Comparison of ENCODE assay signal across 8 cellular contexts in genomic region chr16:70800798-70801480, GRCh38. TPM values are rescaled to one million over a fixed set of nuclear protein-coding genes. Genes with fewer than 3 reads are reported as not detected.
DNase-seq lines count a peak whose midpoint lies in the region; ATAC-seq and TF ChIP-seq lines count a peak whose summit lies in the region.

Gene VAC14 (minus strand): TSS chr16:70801158. CDS start chr16:70800900, 258 bp downstream.

- no peak within 1 kb of the TSS for H2BK15ac ChIP-seq in IMR-90 (ENCODE audit: low read depth, low read length)

- H2BK120ac ChIP-seq in IMR-90 (ENCODE audit: low read depth, low read length) = peak within 1 kb of the TSS; percentile 20; the same call in 1 of the 2 replicates

- H3K4me3 ChIP-seq in IMR-90 (ENCODE audit: insufficient read depth, low read depth, low read length) (peak within 1 kb of the TSS; percentile 85), OCI-LY7 (ENCODE audit: low read depth, low read length, poor library complexity, severe bottlenecking) (peak within 1 kb of the TSS; percentile 85), epithelial cell of esophagus (ENCODE audit: low read length) (peak within 1 kb of the TSS; percentile 90), mononuclear cell (ENCODE audit: low read length) (peak within 1 kb of the TSS; percentile 81)

- peak within 1 kb of the TSS; percentile 94 for H2AK9ac ChIP-seq in IMR-90 (replicated peaks; ENCODE audit: low read depth, low read length, poor library complexity)

- H3K36me3 ChIP-seq in IMR-90 (ENCODE audit: control insufficient read depth, insufficient read depth, low read length) (no peaks in the 10 kb centered on the region), OCI-LY7 (ENCODE audit: insufficient read depth, low read length) (peaks cover 9% of the 10 kb centered on the region)

- H2BK20ac ChIP-seq in IMR-90 (ENCODE audit: low read depth, low read length) = no peak within 1 kb of the TSS

- H3K9ac ChIP-seq in IMR-90 (ENCODE audit: low read depth, low read length) = peak within 1 kb of the TSS; percentile 66

- peak within 1 kb of the TSS; percentile 66 for H3K14ac ChIP-seq in IMR-90 (replicated peaks; ENCODE audit: low read depth, low read length)

- POLR2A ChIA-PET in IMR-90 (lab: Charles Lee; ENCODE audit: unreplicated experiment) (no interaction called here), OCI-LY7 (lab: Charles Lee) (interaction anchor here (0.5 to 1.8 kb wide), 5 partner anchors 9 to 1863 kb away, joined by 3 to 5 read pairs (median 3); no protein-coding TSS in a partner anchor)

- H4K20me1 ChIP-seq in IMR-90 (ENCODE audit: insufficient read depth, low read length) (no peaks in the 10 kb centered on the region), OCI-LY7 (ENCODE audit: insufficient read depth, low read length) (0 out of 2 replicates have a peak, but pooled peaks cover 2% of the 10 kb centered on the region)

- TF ChIP-seq RAD21 in IMR-90 (IDR thresholded peaks at IDR 0.05; ENCODE audit: low read length) = no peak

- dilution Hi-C loops in IMR-90 (cut with HindIII; ENCODE audit: low sequenced_read_pairs, unreplicated experiment) = no loop called here

- peaks cover 11% of the 10 kb centered on the region for H3K4me1 ChIP-seq in IMR-90 (ENCODE audit: control insufficient read depth, insufficient read depth, low read length)
- H3K4me1 ChIP-seq in OCI-LY7 (ENCODE audit: insufficient read depth, low read length, poor library complexity, severe bottlenecking) = peaks cover 27% of the 10 kb centered on the region
- H3K4me1 ChIP-seq in mononuclear cell (ENCODE audit: insufficient read depth, low read length) = peaks cover 40% of the 10 kb centered on the region

- peak; percentile 97 for DNase-seq in DMS 273 (lab: John Stamatoyannopoulos, UW; ENCODE audit: unreplicated experiment)
- peak; percentile 79 for DNase-seq in IMR-90
- DNase-seq in OCI-LY7 (ENCODE audit: low spot score) = peak; percentile 94
- peak; percentile 97 for DNase-seq in activated T-cell treated with anti-CD3 and anti-CD28 coated beads for 1 hour (ENCODE audit: low read depth)
- DNase-seq in epithelial cell of esophagus (ENCODE audit: low read depth) = peak; percentile 96
- peak; percentile 94 to 96 for DNase-seq in stimulated activated CD8-positive, alpha-beta memory T cell treated with anti-CD3 and anti-CD28 coated beads, Interleukin-4, amount 100 ng/mL, for 1 hour (ENCODE audit: low read depth in 2 of 2, low spot score in 1 of 2)

- peak within 1 kb of the TSS; percentile 29; the same call in 1 of the 2 replicates for H4K91ac ChIP-seq in IMR-90 (ENCODE audit: insufficient read depth, low read depth, low read length)

- H4K8ac ChIP-seq in IMR-90 (ENCODE audit: low read depth in 2 of 2, low read length in 2 of 2) = peak within 1 kb of the TSS; percentile 73 to 88

- H3K27me3 ChIP-seq in IMR-90 (ENCODE audit: control insufficient read depth, insufficient read depth, low read length) = no peaks in the 10 kb centered on the region
- peaks cover 3% of the 10 kb centered on the region for H3K27me3 ChIP-seq in mononuclear cell (ENCODE audit: insufficient read depth, low read length)

- ATAC-seq in GM21528 (IDR thresholded peaks at IDR 0.05; ENCODE audit: low FRiP score, unreplicated experiment) (peak; percentile 96), IMR-90 (ENCODE audit: low read depth) (peak; percentile 92)

- peaks cover 21 to 44% of the 10 kb centered on the region in 2 experiments for H3K79me1 ChIP-seq in IMR-90 (ENCODE audit: low read depth in 1 of 2, low read length in 2 of 2)

- H3K4me2 ChIP-seq in IMR-90 (ENCODE audit: low read depth, low read length) (peak within 1 kb of the TSS; percentile 95), OCI-LY7 (ENCODE audit: low read length) (peak within 1 kb of the TSS; percentile 97)

- 2% methylated on average over 26 of the region's 63 CpGs; no CpG with 5 or more reads in 1 of the 2 experiments for WGBS in IMR-90 (ENCODE audit: extremely low coverage in 2 of 2, insufficient read length in 1 of 2), 2 experiments

- H3K79me2 ChIP-seq in OCI-LY7 (ENCODE audit: insufficient read depth, low read depth, low read length) = peaks cover 37% of the 10 kb centered on the region

- H2AFZ ChIP-seq in IMR-90 (replicated peaks; ENCODE audit: low read length, poor library complexity) = peak within 1 kb of the TSS; percentile 96
- peak within 1 kb of the TSS; percentile 95 for H2AFZ ChIP-seq in OCI-LY7 (ENCODE audit: low read length)

- H4K5ac ChIP-seq in IMR-90 (ENCODE audit: low read depth, low read length) = peak within 1 kb of the TSS; percentile 65

- peaks cover 10% of the 10 kb centered on the region for H3K9me1 ChIP-seq in IMR-90 (ENCODE audit: insufficient read depth, low read length)

- TF ChIP-seq CTCF in IMR-90 (conservative IDR thresholded peaks at IDR 0.05; ENCODE audit: low read depth, low read length) (no peak), OCI-LY7 (conservative IDR thresholded peaks at IDR 0.05; ENCODE audit: low read length) (no peak), epithelial cell of esophagus (IDR thresholded peaks at IDR 0.05; ENCODE audit: insufficient read depth, low read depth, low read length, missing control alignments) (no peak)

- no peaks in the 10 kb centered on the region for H3K9me2 ChIP-seq in OCI-LY7 (ENCODE audit: insufficient read depth, low read length)

- peaks cover 5% of the 10 kb centered on the region; the same call in 1 of the 2 replicates for H3K9me3 ChIP-seq in IMR-90 (ENCODE audit: control insufficient read depth, insufficient read depth, low read length)
- H3K9me3 ChIP-seq in OCI-LY7 (ENCODE audit: low read length) = no peaks in the 10 kb centered on the region
- H3K9me3 ChIP-seq in mononuclear cell (ENCODE audit: low read depth, low read length) = no peaks in the 10 kb centered on the region

- H3K56ac ChIP-seq in IMR-90 (ENCODE audit: extremely low read depth, insufficient read depth, low read length) = no peak within 1 kb of the TSS

- intact Hi-C loops in IMR-90 (cut with micrococcal nuclease) (loop anchor here (5.0 kb wide), 1 partner anchor 556 kb away; the partner anchor contains the start of gene CALB2), OCI-LY7 (cut with micrococcal nuclease; ENCODE audit: unreplicated experiment) (no loop called here)

- H2AK5ac ChIP-seq in IMR-90 (ENCODE audit: low read depth, low read length) = peak within 1 kb of the TSS; percentile 70

- CTCF ChIA-PET in IMR-90 (lab: Yijun Ruan, JAX) = no interaction called here
- CTCF ChIA-PET in OCI-LY7 (lab: Charles Lee; ENCODE audit: unreplicated experiment) = no interaction called here

- TF ChIP-seq POLR2A in IMR-90 (IDR thresholded peaks at IDR 0.05; ENCODE audit: low read depth, low read length) = peak; percentile 79

- no TSS peak for BruUV-seq in IMR-90 (replicated peaks; lab: Mats Ljungman, UMichigan)
- no TSS peak for BruUV-seq in OCI-LY7 (replicated peaks; lab: Mats Ljungman, UMichigan)

- in situ Hi-C loops in IMR-90 (cut with MboI; ENCODE audit: low sequenced_read_pairs) = no loop called here

- H3K18ac ChIP-seq in IMR-90 (ENCODE audit: low read depth, low read length) = no peak within 1 kb of the TSS

- peak within 1 kb of the TSS; percentile 82 for H3K4ac ChIP-seq in IMR-90 (ENCODE audit: low read depth, low read length)

- H3K27ac ChIP-seq in IMR-90 (ENCODE audit: insufficient read depth, low read length) (peak within 1 kb of the TSS; percentile 10), OCI-LY7 (ENCODE audit: low read depth, low read length, poor library complexity, severe bottlenecking) (peak within 1 kb of the TSS; percentile 38)

- H2BK5ac ChIP-seq in IMR-90 (ENCODE audit: low read depth, low read length, poor library complexity, severe bottlenecking) = no peak within 1 kb of the TSS

- H3K23ac ChIP-seq in IMR-90 (ENCODE audit: low read depth, low read length) = peak within 1 kb of the TSS; percentile 51; the same call in 1 of the 2 replicates

TF ChIP-seq in IMR-90, 13 proteins besides CTCF, POLR2A, EP300 and RAD21:
- peak; percentile 95 for TF ChIP-seq BHLHE40 (IDR thresholded peaks at IDR 0.05; ENCODE audit: low read depth, low read length)
- TF ChIP-seq CHD1 (IDR thresholded peaks at IDR 0.05; ENCODE audit: low read depth, low read length) = 0 out of 2 replicates have a peak, but pooled peaks have one; percentile 38
- TF ChIP-seq USF2 (IDR thresholded peaks at IDR 0.05; ENCODE audit: low read depth, low read length) = peak; percentile 93
- TF ChIP-seq MAZ (IDR thresholded peaks at IDR 0.05; ENCODE audit: borderline replicate concordance, low read depth, low read length) = peak; percentile 52; the same call in 1 of the 2 replicates
- TF ChIP-seq CEBPB (IDR thresholded peaks at IDR 0.05; ENCODE audit: low read depth, low read length) = no peak
- TF ChIP-seq RFX5 (IDR thresholded peaks at IDR 0.05; ENCODE audit: low read depth, low read length) = no peak

RNA-seq across cellular contexts. Expression of gene VAC14, which starts in this region (rescaled TPM):
- total RNA-seq in IMR-90 (2012; rRNA removed) = 18.3 and 21.1 TPM in 2 replicates
- polyA plus RNA-seq in IMR-90 (2012; rRNA removed) = 40.2 and 48.3 TPM in 2 replicates
- polyA plus RNA-seq in IMR-90 (2012; cell fraction: cytosol; rRNA removed) = 29.7 and 39.3 TPM in 2 replicates
- polyA plus RNA-seq in IMR-90 (2012; cell fraction: nucleus; rRNA removed; ENCODE audit: low replicate concordance) = 29.2 and 68.0 TPM in 2 replicates
- 33.9 and 37.6 TPM in 2 replicates for total RNA-seq in OCI-LY7 (2014; rRNA removed; shearing (Covaris generic))
- total RNA-seq in OCI-LY7 (2022) = 39.5 and 43.1 TPM in 2 replicates
- 25.0 TPM for total RNA-seq in mononuclear cell

Comparison
In these comparisons a context has a peak if more than half of its experiments do, and no peak if none do; other contexts are left out.
1. Peak in every context shown above with its lines: DNase-seq, ATAC-seq, H3K4me3 ChIP-seq and H3K27ac ChIP-seq.